Comparison of ENCODE assay signal across 14 cellular contexts in the genomic region with DNA sequence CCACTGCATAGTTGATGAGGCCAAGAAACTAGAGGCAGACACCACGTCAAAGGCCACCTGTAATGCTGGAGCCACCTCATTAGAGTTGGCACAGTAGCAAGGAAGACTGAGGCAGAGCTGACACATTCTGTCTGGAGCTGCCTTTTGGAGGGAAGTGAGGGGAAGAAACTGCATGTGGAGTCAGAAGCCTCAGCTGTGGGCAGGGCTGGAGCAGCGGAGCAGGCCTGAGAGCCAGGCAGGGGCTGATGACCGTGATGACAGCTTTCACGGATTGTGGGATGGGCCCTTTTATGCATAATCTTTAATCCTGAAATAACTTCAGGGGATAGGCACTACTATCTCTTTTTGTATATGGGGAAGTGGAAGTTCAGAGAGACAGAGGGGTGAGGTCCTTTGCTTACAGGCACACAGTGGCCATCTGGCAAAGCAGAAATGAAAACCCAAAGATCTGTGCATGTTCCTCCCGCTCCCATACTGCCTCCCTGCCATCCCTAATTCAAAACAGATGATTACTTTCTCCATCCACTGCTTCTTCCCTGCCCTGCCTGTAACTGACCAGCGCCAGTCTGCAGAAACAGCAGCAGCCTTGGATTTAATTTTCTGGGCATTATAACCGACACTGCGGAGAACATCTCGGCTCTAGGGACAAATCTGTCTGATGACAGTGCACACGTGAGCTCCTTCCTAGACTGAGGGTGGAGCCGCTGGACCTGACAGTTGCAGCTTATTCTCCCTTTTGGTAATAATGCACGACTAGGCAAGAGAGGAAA.
DNase-seq lines count a peak whose midpoint lies in the region; ATAC-seq and TF ChIP-seq lines count a peak whose summit lies in the region.
"Had no signal": no experiment of that assay in that cellular context is flagged by ENCODE, and none has a peak within 500 bp of the region (broad histone marks: within the 10 kb centered on the region; RNA-seq: fewer than 3 reads in every experiment).

No MANE protein-coding gene starts in this region.

- no peak overlapping the region for H3K27ac Mint-ChIP-seq in WTC11
- H3K27ac Mint-ChIP-seq: activated naive CD8-positive, alpha-beta T cell; CD4-positive, alpha-beta T cell had no signal

- CTCF ChIA-PET in WTC11 (lab: Charles Lee), result interaction anchor here (1.0 to 1.3 kb wide), 2 partner anchors 57 to 106 kb away, joined by 3 to 11 read pairs; no protein-coding TSS in a partner anchor

- POLR2A ChIA-PET in WTC11 (lab: Charles Lee), result no interaction called here

- no peaks in the 10 kb centered on the region for H3K4me1 Mint-ChIP-seq in WTC11

- no peaks in the 10 kb centered on the region; the same call in 1 of the 2 replicates for H3K27me3 Mint-ChIP-seq in WTC11 (ENCODE audit: low read depth)

- ATAC-seq in WTC11, result peak; percentile 28
- ATAC-seq in HG03378 (IDR thresholded peaks at IDR 0.05; ENCODE audit: unreplicated experiment), result no peak
- ATAC-seq in GM18909 (IDR thresholded peaks at IDR 0.05; ENCODE audit: poor library complexity, unreplicated experiment), result no peak
- ATAC-seq: upper lobe of right lung had no signal

- no peak overlapping the region for H3K4me3 Mint-ChIP-seq in WTC11
- H3K4me3 Mint-ChIP-seq: activated naive CD8-positive, alpha-beta T cell; CD4-positive, alpha-beta T cell had no signal

- no peaks in the 10 kb centered on the region for H3K36me3 Mint-ChIP-seq in WTC11
- H3K36me3 Mint-ChIP-seq: activated naive CD8-positive, alpha-beta T cell had no signal

- TF ChIP-seq CTCF in WTC11 (IDR thresholded peaks at IDR 0.05), result no peak

- H3K9me3 Mint-ChIP-seq in WTC11, result 0 out of 2 replicates have a peak, but pooled peaks cover 3% of the 10 kb centered on the region
- H3K9me3 Mint-ChIP-seq: CD4-positive, alpha-beta T cell had no signal

- DNase-seq in CD1c-positive myeloid dendritic cell (ENCODE audit: extremely low spot score) (peak; percentile 19), NCI-H1694 (lab: John Stamatoyannopoulos, UW) (peak; percentile 51), WTC11 (ENCODE audit: low spot score) (no peak), medulla oblongata (ENCODE audit: extremely low spot score) (peak; percentile 27), DMS53 treated with DMSO at 0.1 percent for 48 hours (lab: John Stamatoyannopoulos, UW; ENCODE audit: unreplicated experiment) (no peak)
- DNase-seq: activated CD8-positive, alpha-beta memory T cell treated with anti-CD3 and anti-CD28 coated beads, Interleukin-2, amount 50 U/mL, for 48 hours; CD4-positive, alpha-beta T cell; Karpas-422; NCI-H2029 treated with DMSO at 0.1 percent for 48 hours; stimulated activated CD4-positive, alpha-beta T cell treated with anti-CD3 and anti-CD28 coated beads, Interleukin-1b, Interleukin-23, amount 100 ng/mL, for 48 hours; upper lobe of right lung had no signal

TF ChIP-seq in WTC11, 78 proteins besides CTCF, POLR2A, EP300 and RAD21:
- TF ChIP-seq FOXJ3 (CRISPR knock-in tag; IDR thresholded peaks at IDR 0.05; ENCODE audit: borderline replicate concordance) (no peak), MYBL2 (CRISPR knock-in tag; IDR thresholded peaks at IDR 0.05) (no peak), GRHL2 (CRISPR knock-in tag; IDR thresholded peaks at IDR 0.05; ENCODE audit: insufficient replicate concordance, severe bottlenecking) (no peak), GABPB1 (CRISPR knock-in tag; IDR thresholded peaks at IDR 0.05) (no peak), ZNF671 (CRISPR knock-in tag; IDR thresholded peaks at IDR 0.05) (no peak), EMX1 (CRISPR knock-in tag; IDR thresholded peaks at IDR 0.05) (no peak), MXD4 (CRISPR knock-in tag; IDR thresholded peaks at IDR 0.05; ENCODE audit: borderline replicate concordance) (no peak), ZNF396 (CRISPR knock-in tag; IDR thresholded peaks at IDR 0.05; ENCODE audit: borderline replicate concordance) (no peak)
- TF ChIP-seq, protein P1, sequence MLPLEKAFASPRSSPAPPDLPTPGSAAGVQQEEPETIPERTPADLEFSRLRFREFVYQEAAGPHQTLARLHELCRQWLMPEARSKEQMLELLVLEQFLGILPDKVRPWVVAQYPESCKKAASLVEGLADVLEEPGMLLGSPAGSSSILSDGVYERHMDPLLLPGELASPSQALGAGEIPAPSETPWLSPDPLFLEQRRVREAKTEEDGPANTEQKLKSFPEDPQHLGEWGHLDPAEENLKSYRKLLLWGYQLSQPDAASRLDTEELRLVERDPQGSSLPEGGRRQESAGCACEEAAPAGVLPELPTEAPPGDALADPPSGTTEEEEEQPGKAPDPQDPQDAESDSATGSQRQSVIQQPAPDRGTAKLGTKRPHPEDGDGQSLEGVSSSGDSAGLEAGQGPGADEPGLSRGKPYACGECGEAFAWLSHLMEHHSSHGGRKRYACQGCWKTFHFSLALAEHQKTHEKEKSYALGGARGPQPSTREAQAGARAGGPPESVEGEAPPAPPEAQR (CRISPR knock-in tag; IDR thresholded peaks at IDR 0.05), result no peak
- TF ChIP-seq, protein P2, sequence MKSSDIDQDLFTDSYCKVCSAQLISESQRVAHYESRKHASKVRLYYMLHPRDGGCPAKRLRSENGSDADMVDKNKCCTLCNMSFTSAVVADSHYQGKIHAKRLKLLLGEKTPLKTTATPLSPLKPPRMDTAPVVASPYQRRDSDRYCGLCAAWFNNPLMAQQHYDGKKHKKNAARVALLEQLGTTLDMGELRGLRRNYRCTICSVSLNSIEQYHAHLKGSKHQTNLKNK (CRISPR knock-in tag; IDR thresholded peaks at IDR 0.05), result no peak
- TF ChIP-seq, protein P3, sequence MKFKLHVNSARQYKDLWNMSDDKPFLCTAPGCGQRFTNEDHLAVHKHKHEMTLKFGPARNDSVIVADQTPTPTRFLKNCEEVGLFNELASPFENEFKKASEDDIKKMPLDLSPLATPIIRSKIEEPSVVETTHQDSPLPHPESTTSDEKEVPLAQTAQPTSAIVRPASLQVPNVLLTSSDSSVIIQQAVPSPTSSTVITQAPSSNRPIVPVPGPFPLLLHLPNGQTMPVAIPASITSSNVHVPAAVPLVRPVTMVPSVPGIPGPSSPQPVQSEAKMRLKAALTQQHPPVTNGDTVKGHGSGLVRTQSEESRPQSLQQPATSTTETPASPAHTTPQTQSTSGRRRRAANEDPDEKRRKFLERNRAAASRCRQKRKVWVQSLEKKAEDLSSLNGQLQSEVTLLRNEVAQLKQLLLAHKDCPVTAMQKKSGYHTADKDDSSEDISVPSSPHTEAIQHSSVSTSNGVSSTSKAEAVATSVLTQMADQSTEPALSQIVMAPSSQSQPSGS (CRISPR knock-in tag; IDR thresholded peaks at IDR 0.05; ENCODE audit: borderline replicate concordance, low read depth), result no peak

Comparison
In these comparisons a context has a peak if more than half of its experiments do, and no peak if none do; other contexts are left out.
1. DNase-seq: peak in CD1c-positive myeloid dendritic cell (single experiment), NCI-H1694 (single experiment) and medulla oblongata (single experiment); none in WTC11 (single experiment) and DMS53 treated with DMSO at 0.1 percent for 48 hours (single experiment).